20 cellular contexts compared by ENCODE assay signal in the genomic region with DNA sequence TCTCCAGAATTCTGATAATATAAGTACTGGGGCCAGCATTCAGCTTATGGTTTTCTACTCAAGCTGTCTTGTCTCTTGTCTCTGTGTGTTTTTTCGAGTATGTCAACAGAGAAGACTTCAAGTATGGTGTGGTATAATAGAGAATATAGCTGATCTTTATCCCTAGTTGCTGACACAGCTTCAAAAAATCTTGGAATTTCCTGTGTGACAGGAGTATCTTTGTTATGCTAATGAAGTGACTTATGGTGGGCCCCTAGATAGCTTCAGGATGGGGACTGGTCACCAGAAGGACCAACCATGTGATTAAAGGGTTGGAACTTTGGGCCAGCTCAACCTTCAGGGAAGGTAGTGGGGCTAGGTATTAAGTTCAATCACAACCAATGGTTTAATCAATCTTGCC.
DNase-seq lines count a peak whose midpoint lies in the region; ATAC-seq and TF ChIP-seq lines count a peak whose summit lies in the region.
"Had no signal": no experiment of that assay in that cellular context is flagged by ENCODE, and none has a peak within 500 bp of the region (broad histone marks: within the 10 kb centered on the region; RNA-seq: fewer than 3 reads in every experiment).

No MANE protein-coding gene starts in this region.

- no peak for ATAC-seq in HG02884 (IDR thresholded peaks at IDR 0.05; ENCODE audit: unreplicated experiment)

- no peak overlapping the region for H3K27ac Mint-ChIP-seq in T-helper 2 cell treated with Interferon-gamma antibody and Interleukin-4, amounts not matched to agents 5 μg/mL and 100 μg/mL, for 36 hours
- H3K27ac Mint-ChIP-seq: CD14-positive monocyte, H9 had no signal

- H3K27ac ChIP-seq in HUES6 (ENCODE audit: low read depth, low read length), result peak overlapping the region; percentile 70; the same call in 1 of the 2 replicates
- no peak overlapping the region for H3K27ac ChIP-seq in RWPE1
- H3K27ac ChIP-seq: HL-60 had no signal

- no peaks in the 10 kb centered on the region for H3K36me3 ChIP-seq in HUES6 (ENCODE audit: control insufficient read depth, insufficient read depth, low read length)

- no peak overlapping the region for H3K4me3 Mint-ChIP-seq in T-helper 2 cell treated with Interferon-gamma antibody and Interleukin-4, amounts not matched to agents 5 μg/mL and 100 μg/mL, for 36 hours
- H3K4me3 Mint-ChIP-seq: CD14-positive monocyte, H9 had no signal

- H3K9me3 Mint-ChIP-seq in T-helper 2 cell treated with Interferon-gamma antibody and Interleukin-4, amounts not matched to agents 5 μg/mL and 100 μg/mL, for 36 hours, result no peaks in the 10 kb centered on the region
- H3K9me3 Mint-ChIP-seq: CD14-positive monocyte had no signal

- no peaks in the 10 kb centered on the region for H3K27me3 Mint-ChIP-seq in T-helper 2 cell treated with Interferon-gamma antibody and Interleukin-4, amounts not matched to agents 5 μg/mL and 100 μg/mL, for 36 hours (ENCODE audit: low read depth)

- no peaks in the 10 kb centered on the region; the same call in 1 of the 2 replicates for H3K27me3 ChIP-seq in HUES6 (ENCODE audit: control insufficient read depth, insufficient read depth, low read length)

- H3K9me3 ChIP-seq in HUES6 (ENCODE audit: control insufficient read depth, insufficient read depth, low read depth, low read length), result no peaks in the 10 kb centered on the region

- POLR2A ChIA-PET in RWPE1 (lab: Yijun Ruan, JAX; ENCODE audit: low non-redundant PET), result interaction anchor here (0.6 kb wide), 1 partner anchor 169 kb away, joined by 3 read pairs; no protein-coding TSS in a partner anchor

- CTCF ChIA-PET in RWPE1 (lab: Yijun Ruan, JAX), result no interaction called here

- DNase-seq in ELR (ENCODE audit: low read depth) (peak; percentile 32), astrocyte of the hippocampus (ENCODE audit: low read depth, low spot score) (peak; percentile 34), kidney tubule cell (ENCODE audit: low spot score) (peak; percentile 40), RWPE1 (ENCODE audit: low spot score) (no peak)
- no peak for DNase-seq in T-helper 2 cell treated with Interferon-gamma antibody and Interleukin-4, amounts not matched to agents 5 μg/mL and 100 μg/mL, for 36 hours (ENCODE audit: low spot score)
- DNase-seq in stimulated activated CD8-positive, alpha-beta memory T cell treated with anti-CD3 and anti-CD28 coated beads, Interleukin-4, amount 100 ng/mL, for 48 hours, result no peak
- DNase-seq: COR-L47, DMS 273 treated with DMSO at 0.1 percent for 48 hours, H9, KBM-7, NCI-H1105 treated with DMSO at 0.1 percent for 48 hours, NCI-H1694, NCI-H510A, NCI-H748 treated with DMSO at 0.1 percent for 48 hours, OCI-M1, SIG-M5 had no signal

- H3K4me1 Mint-ChIP-seq in T-helper 2 cell treated with Interferon-gamma antibody and Interleukin-4, amounts not matched to agents 5 μg/mL and 100 μg/mL, for 36 hours (ENCODE audit: low read depth), result peaks cover 7% of the 10 kb centered on the region

- peak overlapping the region; percentile 23 for H3K9ac ChIP-seq in HUES6 (ENCODE audit: low read length)

- H3K4me1 ChIP-seq in HUES6 (ENCODE audit: control insufficient read depth, insufficient read depth, low read length), result peaks cover 9% of the 10 kb centered on the region

- no peak for TF ChIP-seq CTCF in RWPE1 (conservative IDR thresholded peaks at IDR 0.05; ENCODE audit: low read depth)

- no peaks in the 10 kb centered on the region for H3K36me3 Mint-ChIP-seq in T-helper 2 cell treated with Interferon-gamma antibody and Interleukin-4, amounts not matched to agents 5 μg/mL and 100 μg/mL, for 36 hours (ENCODE audit: low read depth)
- H3K36me3 Mint-ChIP-seq: CD14-positive monocyte had no signal

- peak overlapping the region; percentile 13; the same call in 1 of the 2 replicates for H3K4me3 ChIP-seq in HUES6 (ENCODE audit: low read depth, low read length)

Comparison
In these comparisons a context has a peak if more than half of its experiments do, and no peak if none do; other contexts are left out.
1. DNase-seq: peak in ELR (single experiment), astrocyte of the hippocampus (single experiment) and kidney tubule cell (single experiment); none in RWPE1 (single experiment), T-helper 2 cell treated with Interferon-gamma antibody and Interleukin-4, amounts not matched to agents 5 μg/mL and 100 μg/mL, for 36 hours (single experiment) and stimulated activated CD8-positive, alpha-beta memory T cell treated with anti-CD3 and anti-CD28 coated beads, Interleukin-4, amount 100 ng/mL, for 48 hours (single experiment).